In the genomic region with DNA sequence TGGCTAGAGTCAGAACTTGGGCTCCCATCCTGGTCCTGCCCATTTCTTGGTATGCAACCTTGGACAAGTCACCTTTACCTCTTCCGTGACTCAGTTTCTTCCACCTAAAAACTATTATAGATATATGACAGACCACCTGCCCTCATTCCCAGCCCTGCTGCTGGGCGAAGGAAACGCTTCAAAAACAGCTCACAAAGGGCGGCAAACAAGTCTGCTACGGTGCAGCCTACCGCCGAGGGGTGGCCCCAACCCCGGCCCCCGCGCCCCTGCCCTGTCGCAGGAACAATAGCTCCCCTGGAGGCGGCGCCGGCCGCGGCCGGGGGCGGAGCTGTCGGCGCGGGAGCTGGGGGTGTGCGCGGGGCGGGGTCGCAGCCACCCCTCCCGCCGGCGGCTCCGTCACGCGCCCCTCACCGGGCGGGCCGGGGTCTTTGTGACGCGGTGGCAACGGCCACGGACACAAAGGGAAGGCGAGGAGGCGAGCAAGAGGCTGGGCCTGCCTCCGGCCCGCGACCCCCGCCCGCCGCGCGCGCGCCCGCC, we compare ENCODE assay signal across 1 cellular context.
TF ChIP-seq lines count a peak whose summit lies in the region.

A gene with protein sequence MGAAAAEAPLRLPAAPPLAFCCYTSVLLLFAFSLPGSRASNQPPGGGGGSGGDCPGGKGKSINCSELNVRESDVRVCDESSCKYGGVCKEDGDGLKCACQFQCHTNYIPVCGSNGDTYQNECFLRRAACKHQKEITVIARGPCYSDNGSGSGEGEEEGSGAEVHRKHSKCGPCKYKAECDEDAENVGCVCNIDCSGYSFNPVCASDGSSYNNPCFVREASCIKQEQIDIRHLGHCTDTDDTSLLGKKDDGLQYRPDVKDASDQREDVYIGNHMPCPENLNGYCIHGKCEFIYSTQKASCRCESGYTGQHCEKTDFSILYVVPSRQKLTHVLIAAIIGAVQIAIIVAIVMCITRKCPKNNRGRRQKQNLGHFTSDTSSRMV (plus strand): TSS at position 425 of the 537 bp plus-strand sequence. CDS start 396 bp downstream, outside the sequence.

TF ChIP-seq in H1, 55 proteins besides CTCF, POLR2A, EP300 and RAD21:
- TF ChIP-seq POLR2AphosphoS5 (IDR thresholded peaks at IDR 0.05; ENCODE audit: low read depth, low read length): peak; percentile 74
- no peak for TF ChIP-seq TCF12 (IDR thresholded peaks at IDR 0.05; ENCODE audit: low read depth, low read length)
- TF ChIP-seq RBBP5 (IDR thresholded peaks at IDR 0.05; ENCODE audit: borderline replicate concordance, low read depth, low read length): 0 out of 2 replicates have a peak, but pooled peaks have one; percentile 7
- 0 out of 2 replicates have a peak, but pooled peaks have one; percentile 18 for TF ChIP-seq BACH1 (IDR thresholded peaks at IDR 0.05; ENCODE audit: low read length)
- TF ChIP-seq TBP (IDR thresholded peaks at IDR 0.05; ENCODE audit: low read depth, low read length): peak; percentile 54; the same call in 1 of the 2 replicates
- no peak for TF ChIP-seq CTBP2 (IDR thresholded peaks at IDR 0.05; ENCODE audit: borderline replicate concordance, insufficient read depth, insufficient read length, low read length)
- TF ChIP-seq CREB1 (IDR thresholded peaks at IDR 0.05): peak; percentile 77
- TF ChIP-seq EGR1 (IDR thresholded peaks at IDR 0.05; ENCODE audit: borderline replicate concordance, low read depth, low read length): peak; percentile 30; the same call in 1 of the 2 replicates
- peak in 1 of 2 experiments; percentile 73; a peak in 1 of 4 replicates for TF ChIP-seq HDAC2 (IDR thresholded peaks at IDR 0.05; ENCODE audit: borderline replicate concordance in 1 of 2, low read depth in 2 of 2, low read length in 2 of 2)
- TF ChIP-seq EZH2 (IDR thresholded peaks at IDR 0.05; ENCODE audit: low read depth, low read length, severe bottlenecking): no peak
- no peak for TF ChIP-seq CHD2 (IDR thresholded peaks at IDR 0.05; ENCODE audit: low read length)
- no peak for TF ChIP-seq YY1 (IDR thresholded peaks at IDR 0.05; ENCODE audit: low read depth, low read length)
- no peak for TF ChIP-seq PHF8 (conservative IDR thresholded peaks at IDR 0.05; ENCODE audit: low read depth, low read length)
- no peak for TF ChIP-seq RFX5 (IDR thresholded peaks at IDR 0.05; ENCODE audit: borderline replicate concordance, low read depth, low read length)
- no peak for TF ChIP-seq KDM1A (IDR thresholded peaks at IDR 0.05; ENCODE audit: borderline replicate concordance, low read length)
- TF ChIP-seq, protein P1, sequence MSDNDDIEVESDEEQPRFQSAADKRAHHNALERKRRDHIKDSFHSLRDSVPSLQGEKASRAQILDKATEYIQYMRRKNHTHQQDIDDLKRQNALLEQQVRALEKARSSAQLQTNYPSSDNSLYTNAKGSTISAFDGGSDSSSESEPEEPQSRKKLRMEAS (IDR thresholded peaks at IDR 0.05): peak; percentile 87
- TF ChIP-seq SIX5 (IDR thresholded peaks at IDR 0.05; ENCODE audit: low read depth, low read length): no peak
- no peak for TF ChIP-seq SP4 (IDR thresholded peaks at IDR 0.05; ENCODE audit: low read length)
- TF ChIP-seq, protein P2, sequence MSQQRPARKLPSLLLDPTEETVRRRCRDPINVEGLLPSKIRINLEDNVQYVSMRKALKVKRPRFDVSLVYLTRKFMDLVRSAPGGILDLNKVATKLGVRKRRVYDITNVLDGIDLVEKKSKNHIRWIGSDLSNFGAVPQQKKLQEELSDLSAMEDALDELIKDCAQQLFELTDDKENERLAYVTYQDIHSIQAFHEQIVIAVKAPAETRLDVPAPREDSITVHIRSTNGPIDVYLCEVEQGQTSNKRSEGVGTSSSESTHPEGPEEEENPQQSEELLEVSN (IDR thresholded peaks at IDR 0.05): peak; percentile 98
- peak; percentile 79; the same call in 1 of the 2 replicates for TF ChIP-seq TAF1 (IDR thresholded peaks at IDR 0.05; ENCODE audit: low read depth, low read length)
- no peak for TF ChIP-seq HDAC6 (IDR thresholded peaks at IDR 0.05; ENCODE audit: low read depth, low read length)
